8 cellular contexts compared by ENCODE assay signal in genomic region chr20:35664544-35665206, GRCh38. TPM values are rescaled to one million over a fixed set of nuclear protein-coding genes. Genes with fewer than 3 reads are reported as not detected.
DNase-seq lines count a peak whose midpoint lies in the region; ATAC-seq and TF ChIP-seq lines count a peak whose summit lies in the region.

CPNE1 (minus strand) TSS chr20:35664900; CDS start chr20:35632923, 31,977 bp downstream.
A gene with protein sequence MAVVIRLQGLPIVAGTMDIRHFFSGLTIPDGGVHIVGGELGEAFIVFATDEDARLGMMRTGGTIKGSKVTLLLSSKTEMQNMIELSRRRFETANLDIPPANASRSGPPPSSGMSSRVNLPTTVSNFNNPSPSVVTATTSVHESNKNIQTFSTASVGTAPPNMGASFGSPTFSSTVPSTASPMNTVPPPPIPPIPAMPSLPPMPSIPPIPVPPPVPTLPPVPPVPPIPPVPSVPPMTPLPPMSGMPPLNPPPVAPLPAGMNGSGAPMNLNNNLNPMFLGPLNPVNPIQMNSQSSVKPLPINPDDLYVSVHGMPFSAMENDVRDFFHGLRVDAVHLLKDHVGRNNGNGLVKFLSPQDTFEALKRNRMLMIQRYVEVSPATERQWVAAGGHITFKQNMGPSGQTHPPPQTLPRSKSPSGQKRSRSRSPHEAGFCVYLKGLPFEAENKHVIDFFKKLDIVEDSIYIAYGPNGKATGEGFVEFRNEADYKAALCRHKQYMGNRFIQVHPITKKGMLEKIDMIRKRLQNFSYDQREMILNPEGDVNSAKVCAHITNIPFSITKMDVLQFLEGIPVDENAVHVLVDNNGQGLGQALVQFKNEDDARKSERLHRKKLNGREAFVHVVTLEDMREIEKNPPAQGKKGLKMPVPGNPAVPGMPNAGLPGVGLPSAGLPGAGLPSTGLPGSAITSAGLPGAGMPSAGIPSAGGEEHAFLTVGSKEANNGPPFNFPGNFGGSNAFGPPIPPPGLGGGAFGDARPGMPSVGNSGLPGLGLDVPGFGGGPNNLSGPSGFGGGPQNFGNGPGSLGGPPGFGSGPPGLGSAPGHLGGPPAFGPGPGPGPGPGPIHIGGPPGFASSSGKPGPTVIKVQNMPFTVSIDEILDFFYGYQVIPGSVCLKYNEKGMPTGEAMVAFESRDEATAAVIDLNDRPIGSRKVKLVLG (minus strand): TSS chr20:35664900. CDS start chr20:35655322, 9,578 bp downstream.

- peak within 1 kb of the TSS; percentile 96 for H3K18ac ChIP-seq in trophoblast cell (ENCODE audit: low read length)

- H3K27ac ChIP-seq in trophoblast cell (ENCODE audit: low read depth, low read length) (peak within 1 kb of the TSS; percentile 97), tibial nerve (peak within 1 kb of the TSS; percentile 97 to 99 (median 98))

- ATAC-seq in HG02763 (IDR thresholded peaks at IDR 0.05; ENCODE audit: unreplicated experiment) = peak; percentile 68

- H2BK12ac ChIP-seq in trophoblast cell (ENCODE audit: low read length) = no peak within 1 kb of the TSS

- peak within 1 kb of the TSS; percentile 91 for H4K91ac ChIP-seq in trophoblast cell (ENCODE audit: low read depth, low read length)

- intact Hi-C loops in cardiac septum (cut with DNase I) = loop anchor here (2.0 kb wide), 3 partner anchors 34 to 78 kb away; partner anchors contain the start of genes NFS1, RBM39 and ROMO1

- H2AK5ac ChIP-seq in trophoblast cell (ENCODE audit: low read length) = peak within 1 kb of the TSS; percentile 96

- H3K4me1 ChIP-seq in adipocyte (ENCODE audit: control insufficient read depth, insufficient read depth, low read length) = peaks cover 30% of the 10 kb centered on the region
- H3K4me1 ChIP-seq in trophoblast cell (ENCODE audit: control insufficient read depth in 1 of 2, insufficient read depth in 2 of 2, low read length in 2 of 2) = peaks cover 4 to 5% of the 10 kb centered on the region in 2 experiments
- H3K4me1 ChIP-seq in tibial nerve = peaks cover 0 to 42% (median 35%) of the 10 kb centered on the region in 4 donors

- peaks cover 17% of the 10 kb centered on the region for H3K36me3 ChIP-seq in adipocyte (ENCODE audit: control insufficient read depth, insufficient read depth, low read length, severe bottlenecking)
- peaks cover 6% of the 10 kb centered on the region in 2 experiments for H3K36me3 ChIP-seq in trophoblast cell (ENCODE audit: control insufficient read depth in 1 of 2, insufficient read depth in 2 of 2, low read length in 2 of 2)
- peaks cover 0 to 22% (median 7%) of the 10 kb centered on the region in 3 donors for H3K36me3 ChIP-seq in tibial nerve

- DNase-seq in GM12865 (ENCODE audit: low read depth) = peak; percentile 96
- DNase-seq in NCI-H1436 treated with DMSO at 0.1 percent for 48 hours (lab: John Stamatoyannopoulos, UW) = peak; percentile 71
- peak; percentile 89 for DNase-seq in T follicular helper cell (ENCODE audit: low read depth)
- DNase-seq in adipocyte (ENCODE audit: low read depth) = peak; percentile 97
- DNase-seq in cardiac septum (ENCODE audit: low spot score) = peak; percentile 97
- DNase-seq in trophoblast cell = peak; percentile 96 to 98
- peak; percentile 76 to 78 for DNase-seq in tibial nerve (ENCODE audit: low spot score in 2 of 2)

- peaks cover 17% of the 10 kb centered on the region for H3K79me2 ChIP-seq in trophoblast cell (ENCODE audit: control insufficient read depth, insufficient read depth, low read length, poor library complexity)

- H3K9me3 ChIP-seq in adipocyte (ENCODE audit: control insufficient read depth, low read length) = no peaks in the 10 kb centered on the region
- H3K9me3 ChIP-seq in trophoblast cell (ENCODE audit: insufficient read depth, low read depth, low read length) = no peaks in the 10 kb centered on the region
- H3K9me3 ChIP-seq in tibial nerve = no peaks in the 10 kb centered on the region

- H2BK120ac ChIP-seq in trophoblast cell (ENCODE audit: insufficient read depth, low read length, poor library complexity) = peak within 1 kb of the TSS; percentile 88

- H4K8ac ChIP-seq in trophoblast cell (ENCODE audit: low read depth, low read length) = peak within 1 kb of the TSS; percentile 99

- H3K4ac ChIP-seq in trophoblast cell (ENCODE audit: low read depth, low read length) = peak within 1 kb of the TSS; percentile 97

- peak; percentile 92 to 99 for TF ChIP-seq EP300 in tibial nerve (IDR thresholded peaks at IDR 0.05)

- TF ChIP-seq POLR2A in tibial nerve (IDR thresholded peaks at IDR 0.05) = peak; percentile 94 to 99

- no peaks in the 10 kb centered on the region for H3K27me3 ChIP-seq in adipocyte (replicated peaks; ENCODE audit: control insufficient read depth, insufficient read depth, low read length)
- no peaks in the 10 kb centered on the region for H3K27me3 ChIP-seq in trophoblast cell (ENCODE audit: insufficient read depth, low read length)
- H3K27me3 ChIP-seq in tibial nerve = no peaks in the 10 kb centered on the region

- H3K79me1 ChIP-seq in trophoblast cell (ENCODE audit: low read length) = peaks cover 11% of the 10 kb centered on the region

- H2BK5ac ChIP-seq in trophoblast cell (ENCODE audit: low read depth, low read length, poor library complexity) = peak within 1 kb of the TSS; percentile 91

- no CpG with 5 or more reads among the region's 57 CpGs for WGBS in trophoblast cell (ENCODE audit: extremely low coverage, insufficient coverage, insufficient read length)
- WGBS in tibial nerve, 2 donors = 1 to 2% methylated on average over 32 to 34 of the region's 57 CpGs

- H3K9ac ChIP-seq in adipocyte (ENCODE audit: low read length) = peak within 1 kb of the TSS; percentile 98
- H3K9ac ChIP-seq in trophoblast cell (ENCODE audit: low read length) = peak within 1 kb of the TSS; percentile 97

- TF ChIP-seq CTCF in GM12865 (IDR thresholded peaks at IDR 0.05; ENCODE audit: insufficient read depth, low read depth, low read length, missing control alignments) (no peak), tibial nerve (IDR thresholded peaks at IDR 0.05) (peak in 1 of 5 experiments; percentile 34)

- H3K4me3 ChIP-seq in GM12865 (ENCODE audit: low read depth, low read length) = peak within 1 kb of the TSS; percentile 91
- H3K4me3 ChIP-seq in adipocyte (ENCODE audit: low read length) = peak within 1 kb of the TSS; percentile 96
- peak within 1 kb of the TSS; percentile 94 for H3K4me3 ChIP-seq in trophoblast cell (ENCODE audit: low read depth, low read length)
- H3K4me3 ChIP-seq in tibial nerve = peak within 1 kb of the TSS; percentile 69 to 90 (median 78)

- H3K23ac ChIP-seq in trophoblast cell (ENCODE audit: low read length) = no peak within 1 kb of the TSS

- H4K12ac ChIP-seq in trophoblast cell (ENCODE audit: low read depth, low read length) = peak within 1 kb of the TSS; percentile 100

- H3K14ac ChIP-seq in trophoblast cell (ENCODE audit: low read length) = peak within 1 kb of the TSS; percentile 99

- H3K4me2 ChIP-seq in trophoblast cell (ENCODE audit: low read length) = peak within 1 kb of the TSS; percentile 91

- H2AFZ ChIP-seq in trophoblast cell (ENCODE audit: insufficient read depth, low read length, poor library complexity) = peak within 1 kb of the TSS; percentile 97

RNA-seq across cellular contexts. Expression of gene CPNE1, which starts in this region (rescaled TPM):
- total RNA-seq in cardiac septum (77.9 TPM), tibial nerve (100 to 1,000 TPM; 116 to 151 (median 144) TPM)
- 121 and 122 TPM in 2 replicates for polyA plus RNA-seq in trophoblast cell (2013)

RNA-seq across cellular contexts. Expression of the second gene that starts in this region (rescaled TPM):
- total RNA-seq in cardiac septum (44.4 TPM), tibial nerve (10 to 100 TPM; 24.9 to 35.0 (median 30.8) TPM)
- polyA plus RNA-seq in trophoblast cell (2013) = 99.5 and 101 TPM in 2 replicates

Comparison
In these comparisons a context has a peak if more than half of its experiments do, and no peak if none do; other contexts are left out.
1. Peak in every context shown above with its lines: DNase-seq, ATAC-seq, H3K4me3 ChIP-seq and H3K27ac ChIP-seq.